ENCODE assay signal across 1 cellular context in genomic region chr3:136142592-136142991, GRCh38.
TF ChIP-seq lines count a peak whose summit lies in the region.

No MANE protein-coding gene starts in this region.

TF ChIP-seq in K562, 482 proteins besides CTCF, POLR2A, EP300 and RAD21 (continued from another document):
- TF ChIP-seq MXD1 (CRISPR knock-in tag; IDR thresholded peaks at IDR 0.05; ENCODE audit: borderline replicate concordance, poor library complexity, severe bottlenecking) (no peak), ZNF696 (CRISPR knock-in tag; conservative IDR thresholded peaks at IDR 0.05) (no peak), TAF7 (tag; IDR thresholded peaks at IDR 0.05) (no peak), SMC3 (conservative IDR thresholded peaks at IDR 0.05; ENCODE audit: insufficient read depth, low read depth, low read length) (no peak), CBFA2T3 (IDR thresholded peaks at IDR 0.05) (no peak), ZNF764 (CRISPR knock-in tag; IDR thresholded peaks at IDR 0.05; ENCODE audit: low read depth) (no peak), CREB3 (tag; conservative IDR thresholded peaks at IDR 0.05; ENCODE audit: low read depth) (no peak), ZNF398 (CRISPR knock-in tag; IDR thresholded peaks at IDR 0.05) (no peak), FOXA3 (CRISPR knock-in tag; conservative IDR thresholded peaks at IDR 0.05 in 1 of 2, IDR thresholded peaks at IDR 0.05 in 1 of 2) (peak in 1 of 2 experiments; percentile 32; a peak in 1 of 4 replicates), SMARCC2 (IDR thresholded peaks at IDR 0.05; ENCODE audit: low read depth) (no peak)
- TF ChIP-seq, protein P1, sequence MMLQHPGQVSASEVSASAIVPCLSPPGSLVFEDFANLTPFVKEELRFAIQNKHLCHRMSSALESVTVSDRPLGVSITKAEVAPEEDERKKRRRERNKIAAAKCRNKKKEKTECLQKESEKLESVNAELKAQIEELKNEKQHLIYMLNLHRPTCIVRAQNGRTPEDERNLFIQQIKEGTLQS (IDR thresholded peaks at IDR 0.05), result peak; percentile 71
- TF ChIP-seq, protein P1 (CRISPR knock-in tag; conservative IDR thresholded peaks at IDR 0.05), result no peak
